1 cellular context compared by ENCODE assay signal in the genomic region with DNA sequence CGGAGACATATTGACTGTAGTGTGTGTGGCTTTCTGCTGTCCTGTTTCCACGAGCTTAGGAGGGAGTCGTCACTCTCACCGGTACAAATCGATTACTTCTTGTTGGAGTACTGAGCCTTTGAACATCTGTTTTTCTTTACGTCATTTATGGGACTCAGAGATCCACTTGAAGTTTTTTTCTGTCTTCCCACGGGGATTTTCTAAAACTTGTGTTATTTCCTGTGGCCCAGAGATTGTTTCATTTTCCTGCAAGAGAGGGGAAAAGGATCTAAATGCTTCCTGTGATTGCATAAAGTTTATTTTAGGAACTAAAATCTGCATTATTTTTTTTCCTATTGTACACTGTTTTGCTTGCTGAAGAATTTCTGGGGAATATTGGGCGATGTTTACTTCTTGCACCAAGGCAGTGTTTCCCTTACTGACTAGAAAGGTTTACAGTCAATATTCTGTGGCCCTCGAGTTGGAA.
TF ChIP-seq lines count a peak whose summit lies in the region.

No MANE protein-coding gene starts in this region.

TF ChIP-seq in HepG2, 621 proteins besides CTCF, POLR2A, EP300 and RAD21 (continued from another document and continues in another):
- TF ChIP-seq, protein P1, sequence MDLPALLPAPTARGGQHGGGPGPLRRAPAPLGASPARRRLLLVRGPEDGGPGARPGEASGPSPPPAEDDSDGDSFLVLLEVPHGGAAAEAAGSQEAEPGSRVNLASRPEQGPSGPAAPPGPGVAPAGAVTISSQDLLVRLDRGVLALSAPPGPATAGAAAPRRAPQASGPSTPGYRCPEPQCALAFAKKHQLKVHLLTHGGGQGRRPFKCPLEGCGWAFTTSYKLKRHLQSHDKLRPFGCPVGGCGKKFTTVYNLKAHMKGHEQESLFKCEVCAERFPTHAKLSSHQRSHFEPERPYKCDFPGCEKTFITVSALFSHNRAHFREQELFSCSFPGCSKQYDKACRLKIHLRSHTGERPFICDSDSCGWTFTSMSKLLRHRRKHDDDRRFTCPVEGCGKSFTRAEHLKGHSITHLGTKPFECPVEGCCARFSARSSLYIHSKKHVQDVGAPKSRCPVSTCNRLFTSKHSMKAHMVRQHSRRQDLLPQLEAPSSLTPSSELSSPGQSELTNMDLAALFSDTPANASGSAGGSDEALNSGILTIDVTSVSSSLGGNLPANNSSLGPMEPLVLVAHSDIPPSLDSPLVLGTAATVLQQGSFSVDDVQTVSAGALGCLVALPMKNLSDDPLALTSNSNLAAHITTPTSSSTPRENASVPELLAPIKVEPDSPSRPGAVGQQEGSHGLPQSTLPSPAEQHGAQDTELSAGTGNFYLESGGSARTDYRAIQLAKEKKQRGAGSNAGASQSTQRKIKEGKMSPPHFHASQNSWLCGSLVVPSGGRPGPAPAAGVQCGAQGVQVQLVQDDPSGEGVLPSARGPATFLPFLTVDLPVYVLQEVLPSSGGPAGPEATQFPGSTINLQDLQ (CRISPR knock-in tag; IDR thresholded peaks at IDR 0.05) = no peak
- TF ChIP-seq FOXO1 (CRISPR knock-in tag; IDR thresholded peaks at IDR 0.05) (no peak), ZNF232 (CRISPR knock-in tag; IDR thresholded peaks at IDR 0.05; ENCODE audit: borderline replicate concordance) (no peak), ZNF335 (CRISPR knock-in tag; IDR thresholded peaks at IDR 0.05) (no peak), CEBPG (CRISPR knock-in tag; IDR thresholded peaks at IDR 0.05) (no peak), HOXA3 (CRISPR knock-in tag; IDR thresholded peaks at IDR 0.05) (no peak), ZNF549 (CRISPR knock-in tag; IDR thresholded peaks at IDR 0.05) (no peak), ATF7 (IDR thresholded peaks at IDR 0.05) (peak; percentile 14; the same call in 1 of the 2 replicates), ATF7 (CRISPR knock-in tag; IDR thresholded peaks at IDR 0.05) (no peak), AGO1 (IDR thresholded peaks at IDR 0.05; ENCODE audit: low read depth, low read length, poor library complexity, severe bottlenecking) (no peak), MBNL3 (CRISPR knock-in tag; conservative IDR thresholded peaks at IDR 0.05) (no peak), ZNF138 (CRISPR knock-in tag; IDR thresholded peaks at IDR 0.05; ENCODE audit: low read depth) (no peak), ZFP41 (CRISPR knock-in tag; IDR thresholded peaks at IDR 0.05; ENCODE audit: borderline replicate concordance) (no peak), ZNF772 (CRISPR knock-in tag; IDR thresholded peaks at IDR 0.05) (no peak), MXI1 (IDR thresholded peaks at IDR 0.05; ENCODE audit: borderline replicate concordance, low read depth, low read length) (no peak), BRD4 (CRISPR knock-in tag; IDR thresholded peaks at IDR 0.05) (no peak), ZNF749 (CRISPR knock-in tag; IDR thresholded peaks at IDR 0.05; ENCODE audit: borderline replicate concordance) (no peak), SSRP1 (CRISPR knock-in tag; IDR thresholded peaks at IDR 0.05) (no peak), HNRNPLL (IDR thresholded peaks at IDR 0.05; ENCODE audit: low read depth, low read length, poor library complexity, severe bottlenecking) (no peak), ZNF709 (CRISPR knock-in tag; IDR thresholded peaks at IDR 0.05) (no peak), CREB1 (IDR thresholded peaks at IDR 0.05) (peak; percentile 78), CREB1 (CRISPR knock-in tag; IDR thresholded peaks at IDR 0.05) (no peak; the same call in 1 of the 2 replicates), ONECUT2 (CRISPR knock-in tag; IDR thresholded peaks at IDR 0.05) (peak; percentile 54; the same call in 1 of the 2 replicates), ZNF629 (CRISPR knock-in tag; conservative IDR thresholded peaks at IDR 0.05) (no peak), ZNF570 (CRISPR knock-in tag; IDR thresholded peaks at IDR 0.05; ENCODE audit: borderline replicate concordance) (no peak), ZNF615 (CRISPR knock-in tag; IDR thresholded peaks at IDR 0.05; ENCODE audit: borderline replicate concordance) (no peak), ZNF550 (CRISPR knock-in tag; IDR thresholded peaks at IDR 0.05; ENCODE audit: borderline replicate concordance) (no peak)
- TF ChIP-seq, protein P2, sequence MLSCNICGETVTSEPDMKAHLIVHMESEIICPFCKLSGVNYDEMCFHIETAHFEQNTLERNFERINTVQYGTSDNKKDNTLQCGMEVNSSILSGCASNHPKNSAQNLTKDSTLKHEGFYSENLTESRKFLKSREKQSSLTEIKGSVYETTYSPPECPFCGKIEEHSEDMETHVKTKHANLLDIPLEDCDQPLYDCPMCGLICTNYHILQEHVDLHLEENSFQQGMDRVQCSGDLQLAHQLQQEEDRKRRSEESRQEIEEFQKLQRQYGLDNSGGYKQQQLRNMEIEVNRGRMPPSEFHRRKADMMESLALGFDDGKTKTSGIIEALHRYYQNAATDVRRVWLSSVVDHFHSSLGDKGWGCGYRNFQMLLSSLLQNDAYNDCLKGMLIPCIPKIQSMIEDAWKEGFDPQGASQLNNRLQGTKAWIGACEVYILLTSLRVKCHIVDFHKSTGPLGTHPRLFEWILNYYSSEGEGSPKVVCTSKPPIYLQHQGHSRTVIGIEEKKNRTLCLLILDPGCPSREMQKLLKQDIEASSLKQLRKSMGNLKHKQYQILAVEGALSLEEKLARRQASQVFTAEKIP (CRISPR knock-in tag; IDR thresholded peaks at IDR 0.05; ENCODE audit: borderline replicate concordance) = no peak
- TF ChIP-seq, protein P3, sequence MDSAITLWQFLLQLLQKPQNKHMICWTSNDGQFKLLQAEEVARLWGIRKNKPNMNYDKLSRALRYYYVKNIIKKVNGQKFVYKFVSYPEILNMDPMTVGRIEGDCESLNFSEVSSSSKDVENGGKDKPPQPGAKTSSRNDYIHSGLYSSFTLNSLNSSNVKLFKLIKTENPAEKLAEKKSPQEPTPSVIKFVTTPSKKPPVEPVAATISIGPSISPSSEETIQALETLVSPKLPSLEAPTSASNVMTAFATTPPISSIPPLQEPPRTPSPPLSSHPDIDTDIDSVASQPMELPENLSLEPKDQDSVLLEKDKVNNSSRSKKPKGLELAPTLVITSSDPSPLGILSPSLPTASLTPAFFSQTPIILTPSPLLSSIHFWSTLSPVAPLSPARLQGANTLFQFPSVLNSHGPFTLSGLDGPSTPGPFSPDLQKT (CRISPR knock-in tag; IDR thresholded peaks at IDR 0.05; ENCODE audit: borderline replicate concordance) = no peak
- TF ChIP-seq, protein P4, sequence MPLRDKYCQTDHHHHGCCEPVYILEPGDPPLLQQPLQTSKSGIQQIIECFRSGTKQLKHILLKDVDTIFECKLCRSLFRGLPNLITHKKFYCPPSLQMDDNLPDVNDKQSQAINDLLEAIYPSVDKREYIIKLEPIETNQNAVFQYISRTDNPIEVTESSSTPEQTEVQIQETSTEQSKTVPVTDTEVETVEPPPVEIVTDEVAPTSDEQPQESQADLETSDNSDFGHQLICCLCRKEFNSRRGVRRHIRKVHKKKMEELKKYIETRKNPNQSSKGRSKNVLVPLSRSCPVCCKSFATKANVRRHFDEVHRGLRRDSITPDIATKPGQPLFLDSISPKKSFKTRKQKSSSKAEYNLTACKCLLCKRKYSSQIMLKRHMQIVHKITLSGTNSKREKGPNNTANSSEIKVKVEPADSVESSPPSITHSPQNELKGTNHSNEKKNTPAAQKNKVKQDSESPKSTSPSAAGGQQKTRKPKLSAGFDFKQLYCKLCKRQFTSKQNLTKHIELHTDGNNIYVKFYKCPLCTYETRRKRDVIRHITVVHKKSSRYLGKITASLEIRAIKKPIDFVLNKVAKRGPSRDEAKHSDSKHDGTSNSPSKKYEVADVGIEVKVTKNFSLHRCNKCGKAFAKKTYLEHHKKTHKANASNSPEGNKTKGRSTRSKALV (CRISPR knock-in tag; IDR thresholded peaks at IDR 0.05) = no peak
- TF ChIP-seq, protein P5, sequence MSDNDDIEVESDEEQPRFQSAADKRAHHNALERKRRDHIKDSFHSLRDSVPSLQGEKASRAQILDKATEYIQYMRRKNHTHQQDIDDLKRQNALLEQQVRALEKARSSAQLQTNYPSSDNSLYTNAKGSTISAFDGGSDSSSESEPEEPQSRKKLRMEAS (IDR thresholded peaks at IDR 0.05) = no peak
- TF ChIP-seq, protein P6, sequence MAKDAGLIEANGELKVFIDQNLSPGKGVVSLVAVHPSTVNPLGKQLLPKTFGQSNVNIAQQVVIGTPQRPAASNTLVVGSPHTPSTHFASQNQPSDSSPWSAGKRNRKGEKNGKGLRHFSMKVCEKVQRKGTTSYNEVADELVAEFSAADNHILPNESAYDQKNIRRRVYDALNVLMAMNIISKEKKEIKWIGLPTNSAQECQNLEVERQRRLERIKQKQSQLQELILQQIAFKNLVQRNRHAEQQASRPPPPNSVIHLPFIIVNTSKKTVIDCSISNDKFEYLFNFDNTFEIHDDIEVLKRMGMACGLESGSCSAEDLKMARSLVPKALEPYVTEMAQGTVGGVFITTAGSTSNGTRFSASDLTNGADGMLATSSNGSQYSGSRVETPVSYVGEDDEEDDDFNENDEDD (CRISPR knock-in tag; IDR thresholded peaks at IDR 0.05; ENCODE audit: borderline replicate concordance) = no peak
- TF ChIP-seq, protein P7, sequence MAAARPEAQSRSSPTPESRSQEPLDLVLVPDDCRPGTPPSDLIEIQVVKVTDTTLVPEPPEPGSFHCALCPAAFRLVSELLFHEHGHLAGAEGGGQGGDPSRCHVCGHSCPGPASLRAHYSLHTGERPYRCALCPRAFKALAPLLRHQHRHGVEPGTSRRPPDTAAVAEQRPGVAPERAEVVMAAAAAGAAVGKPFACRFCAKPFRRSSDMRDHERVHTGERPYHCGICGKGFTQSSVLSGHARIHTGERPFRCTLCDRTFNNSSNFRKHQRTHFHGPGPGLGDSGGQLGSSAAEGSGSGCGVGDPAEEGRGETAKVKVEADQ (CRISPR knock-in tag; IDR thresholded peaks at IDR 0.05; ENCODE audit: borderline replicate concordance) = no peak
- TF ChIP-seq, protein P8, sequence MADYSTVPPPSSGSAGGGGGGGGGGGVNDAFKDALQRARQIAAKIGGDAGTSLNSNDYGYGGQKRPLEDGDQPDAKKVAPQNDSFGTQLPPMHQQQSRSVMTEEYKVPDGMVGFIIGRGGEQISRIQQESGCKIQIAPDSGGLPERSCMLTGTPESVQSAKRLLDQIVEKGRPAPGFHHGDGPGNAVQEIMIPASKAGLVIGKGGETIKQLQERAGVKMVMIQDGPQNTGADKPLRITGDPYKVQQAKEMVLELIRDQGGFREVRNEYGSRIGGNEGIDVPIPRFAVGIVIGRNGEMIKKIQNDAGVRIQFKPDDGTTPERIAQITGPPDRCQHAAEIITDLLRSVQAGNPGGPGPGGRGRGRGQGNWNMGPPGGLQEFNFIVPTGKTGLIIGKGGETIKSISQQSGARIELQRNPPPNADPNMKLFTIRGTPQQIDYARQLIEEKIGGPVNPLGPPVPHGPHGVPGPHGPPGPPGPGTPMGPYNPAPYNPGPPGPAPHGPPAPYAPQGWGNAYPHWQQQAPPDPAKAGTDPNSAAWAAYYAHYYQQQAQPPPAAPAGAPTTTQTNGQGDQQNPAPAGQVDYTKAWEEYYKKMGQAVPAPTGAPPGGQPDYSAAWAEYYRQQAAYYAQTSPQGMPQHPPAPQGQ (CRISPR knock-in tag; IDR thresholded peaks at IDR 0.05; ENCODE audit: borderline replicate concordance) = no peak
- TF ChIP-seq, protein P9, sequence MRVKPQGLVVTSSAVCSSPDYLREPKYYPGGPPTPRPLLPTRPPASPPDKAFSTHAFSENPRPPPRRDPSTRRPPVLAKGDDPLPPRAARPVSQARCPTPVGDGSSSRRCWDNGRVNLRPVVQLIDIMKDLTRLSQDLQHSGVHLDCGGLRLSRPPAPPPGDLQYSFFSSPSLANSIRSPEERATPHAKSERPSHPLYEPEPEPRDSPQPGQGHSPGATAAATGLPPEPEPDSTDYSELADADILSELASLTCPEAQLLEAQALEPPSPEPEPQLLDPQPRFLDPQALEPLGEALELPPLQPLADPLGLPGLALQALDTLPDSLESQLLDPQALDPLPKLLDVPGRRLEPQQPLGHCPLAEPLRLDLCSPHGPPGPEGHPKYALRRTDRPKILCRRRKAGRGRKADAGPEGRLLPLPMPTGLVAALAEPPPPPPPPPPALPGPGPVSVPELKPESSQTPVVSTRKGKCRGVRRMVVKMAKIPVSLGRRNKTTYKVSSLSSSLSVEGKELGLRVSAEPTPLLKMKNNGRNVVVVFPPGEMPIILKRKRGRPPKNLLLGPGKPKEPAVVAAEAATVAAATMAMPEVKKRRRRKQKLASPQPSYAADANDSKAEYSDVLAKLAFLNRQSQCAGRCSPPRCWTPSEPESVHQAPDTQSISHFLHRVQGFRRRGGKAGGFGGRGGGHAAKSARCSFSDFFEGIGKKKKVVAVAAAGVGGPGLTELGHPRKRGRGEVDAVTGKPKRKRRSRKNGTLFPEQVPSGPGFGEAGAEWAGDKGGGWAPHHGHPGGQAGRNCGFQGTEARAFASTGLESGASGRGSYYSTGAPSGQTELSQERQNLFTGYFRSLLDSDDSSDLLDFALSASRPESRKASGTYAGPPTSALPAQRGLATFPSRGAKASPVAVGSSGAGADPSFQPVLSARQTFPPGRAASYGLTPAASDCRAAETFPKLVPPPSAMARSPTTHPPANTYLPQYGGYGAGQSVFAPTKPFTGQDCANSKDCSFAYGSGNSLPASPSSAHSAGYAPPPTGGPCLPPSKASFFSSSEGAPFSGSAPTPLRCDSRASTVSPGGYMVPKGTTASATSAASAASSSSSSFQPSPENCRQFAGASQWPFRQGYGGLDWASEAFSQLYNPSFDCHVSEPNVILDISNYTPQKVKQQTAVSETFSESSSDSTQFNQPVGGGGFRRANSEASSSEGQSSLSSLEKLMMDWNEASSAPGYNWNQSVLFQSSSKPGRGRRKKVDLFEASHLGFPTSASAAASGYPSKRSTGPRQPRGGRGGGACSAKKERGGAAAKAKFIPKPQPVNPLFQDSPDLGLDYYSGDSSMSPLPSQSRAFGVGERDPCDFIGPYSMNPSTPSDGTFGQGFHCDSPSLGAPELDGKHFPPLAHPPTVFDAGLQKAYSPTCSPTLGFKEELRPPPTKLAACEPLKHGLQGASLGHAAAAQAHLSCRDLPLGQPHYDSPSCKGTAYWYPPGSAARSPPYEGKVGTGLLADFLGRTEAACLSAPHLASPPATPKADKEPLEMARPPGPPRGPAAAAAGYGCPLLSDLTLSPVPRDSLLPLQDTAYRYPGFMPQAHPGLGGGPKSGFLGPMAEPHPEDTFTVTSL (CRISPR knock-in tag; IDR thresholded peaks at IDR 0.05; ENCODE audit: borderline replicate concordance) = peak; percentile 54; the same call in 1 of the 2 replicates
- TF ChIP-seq, protein P10, sequence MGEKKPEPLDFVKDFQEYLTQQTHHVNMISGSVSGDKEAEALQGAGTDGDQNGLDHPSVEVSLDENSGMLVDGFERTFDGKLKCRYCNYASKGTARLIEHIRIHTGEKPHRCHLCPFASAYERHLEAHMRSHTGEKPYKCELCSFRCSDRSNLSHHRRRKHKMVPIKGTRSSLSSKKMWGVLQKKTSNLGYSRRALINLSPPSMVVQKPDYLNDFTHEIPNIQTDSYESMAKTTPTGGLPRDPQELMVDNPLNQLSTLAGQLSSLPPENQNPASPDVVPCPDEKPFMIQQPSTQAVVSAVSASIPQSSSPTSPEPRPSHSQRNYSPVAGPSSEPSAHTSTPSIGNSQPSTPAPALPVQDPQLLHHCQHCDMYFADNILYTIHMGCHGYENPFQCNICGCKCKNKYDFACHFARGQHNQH (CRISPR knock-in tag; IDR thresholded peaks at IDR 0.05) = no peak
- TF ChIP-seq, protein P11, sequence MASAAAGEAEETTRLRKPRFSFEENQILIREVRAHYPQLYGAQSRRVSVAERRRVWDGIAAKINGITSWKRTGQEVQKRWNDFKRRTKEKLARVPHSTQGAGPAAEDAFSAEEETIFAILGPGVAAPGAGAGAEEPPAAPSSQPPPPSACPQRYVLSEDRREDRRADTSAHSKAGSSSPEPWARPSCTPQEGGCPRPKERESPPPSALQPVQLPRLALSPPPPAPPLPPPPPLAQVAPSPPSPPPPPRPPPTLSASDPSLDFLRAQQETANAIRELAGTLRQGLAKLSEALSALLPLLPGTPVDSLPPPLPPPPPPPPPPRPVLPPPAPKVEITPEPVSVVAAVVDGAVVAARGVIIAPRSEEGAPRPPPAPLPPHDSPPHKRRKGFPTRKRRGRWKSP (CRISPR knock-in tag; IDR thresholded peaks at IDR 0.05) = no peak
